1 cellular context compared by ENCODE assay signal in the genomic region with DNA sequence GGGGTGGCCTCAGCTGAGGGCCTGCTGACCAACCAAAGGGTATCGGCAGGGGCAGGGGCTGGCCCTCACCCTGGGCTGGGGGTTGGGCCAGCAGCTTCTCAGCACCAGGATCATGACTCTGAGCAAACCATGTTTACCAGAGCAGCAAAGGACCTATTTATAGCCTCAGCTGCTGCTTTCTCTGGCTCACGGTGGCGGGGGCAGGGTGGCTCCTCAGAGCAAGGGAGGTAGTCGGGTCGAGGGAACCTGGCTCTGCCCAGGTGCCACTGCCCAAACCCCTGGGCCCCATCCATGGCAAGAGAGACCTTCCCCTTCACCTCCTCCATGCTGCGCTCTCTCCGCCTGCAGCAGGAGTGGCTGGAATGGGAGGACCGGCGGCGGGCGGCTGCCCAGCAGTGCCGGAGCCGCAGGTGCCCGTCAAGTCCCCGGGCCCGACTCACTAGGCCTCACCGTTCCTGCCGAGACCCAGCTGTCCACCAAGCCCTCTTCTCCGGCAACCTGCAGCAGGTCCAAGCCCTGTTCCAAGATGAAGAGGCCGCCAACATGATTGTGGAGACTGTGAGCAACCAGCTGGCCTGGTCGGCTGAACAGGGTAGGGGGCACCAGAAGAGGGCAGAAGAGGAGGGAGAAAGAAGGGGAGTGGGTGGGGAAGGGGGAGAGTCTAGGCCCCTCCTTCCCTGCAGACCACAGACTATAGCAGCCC.
TF ChIP-seq lines count a peak whose summit lies in the region.

A gene with protein sequence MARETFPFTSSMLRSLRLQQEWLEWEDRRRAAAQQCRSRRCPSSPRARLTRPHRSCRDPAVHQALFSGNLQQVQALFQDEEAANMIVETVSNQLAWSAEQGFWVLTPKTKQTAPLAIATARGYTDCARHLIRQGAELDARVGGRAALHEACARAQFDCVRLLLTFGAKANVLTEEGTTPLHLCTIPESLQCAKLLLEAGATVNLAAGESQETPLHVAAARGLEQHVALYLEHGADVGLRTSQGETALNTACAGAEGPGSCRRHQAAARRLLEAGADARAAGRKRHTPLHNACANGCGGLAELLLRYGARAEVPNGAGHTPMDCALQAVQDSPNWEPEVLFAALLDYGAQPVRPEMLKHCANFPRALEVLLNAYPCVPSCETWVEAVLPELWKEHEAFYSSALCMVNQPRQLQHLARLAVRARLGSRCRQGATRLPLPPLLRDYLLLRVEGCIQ (plus strand): TSS at position 206 of the 703 bp plus-strand sequence. CDS start 86 bp downstream, at position 292.

TF ChIP-seq in HepG2, 621 proteins besides CTCF, POLR2A, EP300 and RAD21 (continued from another document):
- TF ChIP-seq SUZ12 (IDR thresholded peaks at IDR 0.05; ENCODE audit: low read depth, low read length) = no peak
- 0 out of 2 replicates have a peak, but pooled peaks have one; percentile 61 for TF ChIP-seq SRY (CRISPR knock-in tag; IDR thresholded peaks at IDR 0.05)
- no peak for TF ChIP-seq SATB2 (CRISPR knock-in tag; IDR thresholded peaks at IDR 0.05)
TF ChIP-seq in HepG2: peak in this region for 102.
